Comparison of ENCODE assay signal across 8 cellular contexts in genomic region chr2:127025357-127026062, GRCh38.
DNase-seq lines count a peak whose midpoint lies in the region; ATAC-seq and TF ChIP-seq lines count a peak whose summit lies in the region.

No MANE protein-coding gene starts in this region.

- ATAC-seq in GM18498 (IDR thresholded peaks at IDR 0.05; ENCODE audit: unreplicated experiment) = peak; percentile 94
- ATAC-seq in HG02763 (IDR thresholded peaks at IDR 0.05; ENCODE audit: unreplicated experiment) = peak; percentile 91

- TF ChIP-seq CTCF in choroid plexus epithelial cell (conservative IDR thresholded peaks at IDR 0.05; ENCODE audit: low read depth, low read length) = peak; percentile 54

- peak overlapping the region; percentile 75 for H3K4me3 ChIP-seq in choroid plexus epithelial cell (ENCODE audit: low read depth, low read length)

- DNase-seq in NCI-H2107 (lab: John Stamatoyannopoulos, UW) = peak; percentile 65
- DNase-seq in activated CD4-positive, alpha-beta T cell treated with anti-CD3 and anti-CD28 coated beads for 48 hours = peak; percentile 80
- peak; percentile 97 for DNase-seq in choroid plexus epithelial cell (ENCODE audit: low read depth)
- DNase-seq in left kidney (ENCODE audit: low read depth, low spot score) = peak; percentile 93
- peak; percentile 69 to 77 for DNase-seq in stimulated activated CD4-positive, alpha-beta T cell treated with anti-CD3 and anti-CD28 coated beads, Interleukin-2, amount 100 ng/mL, for 24 hours
- no peak for DNase-seq in NK-92 treated with Interleukin-12 subunit alpha and Interleukin-12 subunit beta, amount 100 ng/mL, for 24 hours (lab: John Stamatoyannopoulos, UW)
